ENCODE assay signal across 8 cellular contexts in the genomic region with DNA sequence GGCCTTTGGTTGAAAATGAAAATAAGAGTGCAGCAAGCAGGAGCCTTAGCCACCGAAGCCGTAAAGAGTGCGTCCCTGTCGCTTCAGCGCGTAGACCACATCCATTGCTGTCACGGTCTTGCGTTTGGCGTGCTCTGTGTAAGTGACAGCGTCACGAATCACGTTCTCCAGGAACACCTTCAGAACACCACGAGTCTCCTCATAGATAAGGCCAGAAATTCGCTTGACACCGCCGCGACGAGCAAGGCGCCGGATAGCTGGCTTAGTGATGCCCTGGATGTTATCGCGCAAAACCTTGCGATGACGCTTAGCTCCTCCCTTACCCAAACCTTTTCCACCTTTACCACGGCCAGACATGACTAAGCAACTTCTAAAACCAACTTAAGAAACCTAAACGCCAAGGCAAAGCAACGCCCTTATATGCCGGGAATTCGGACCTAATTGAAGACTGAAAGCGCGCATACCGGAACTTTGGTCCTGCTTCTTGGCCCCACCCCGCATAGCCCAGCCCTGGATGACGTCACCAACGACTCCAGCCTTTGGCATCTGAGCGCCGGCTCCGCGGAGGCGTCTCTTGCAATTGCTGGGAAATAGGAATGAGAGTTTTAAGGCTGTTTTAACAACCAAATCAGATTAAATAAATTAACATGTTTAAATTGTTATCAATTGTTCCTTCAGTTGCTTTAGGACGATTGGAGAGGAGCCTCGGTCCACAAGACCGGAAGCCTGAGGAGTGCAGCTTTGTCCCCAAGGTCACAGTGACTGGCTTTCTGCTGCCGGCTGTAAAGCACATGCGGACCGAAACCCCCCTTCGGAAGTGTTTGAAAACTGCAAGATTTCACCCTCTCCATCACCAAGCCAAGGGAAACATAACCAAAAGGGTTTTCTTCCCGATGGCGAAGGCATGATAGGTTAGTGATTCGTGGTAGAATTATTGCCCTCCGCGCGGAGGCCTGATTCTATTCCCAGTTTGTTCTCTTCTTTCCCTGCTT.
A peak's percentile ranks its signal among the peaks of the same experiment; 100 is the strongest.
DNase-seq lines count a peak whose midpoint lies in the region; ATAC-seq, FAIRE-seq and TF ChIP-seq lines count a peak whose summit lies in the region.

No MANE protein-coding gene starts in this region.

- H3K27me3 ChIP-seq in BE2C, result no peaks in the 10 kb centered on the region
- H3K27me3 ChIP-seq in layer of hippocampus (ENCODE audit: control insufficient read depth, insufficient read depth, low read length), result no peaks in the 10 kb centered on the region

- peak; percentile 98 for FAIRE-seq in GM19239 (lab: Jason Lieb, UNC)
- FAIRE-seq in colon (lab: Jason Lieb, UNC), result peak; percentile 80

- no peak for TF ChIP-seq CTCF in BE2C (IDR thresholded peaks at IDR 0.05; ENCODE audit: low read depth, low read length)

- H3K4me3 ChIP-seq in BE2C (ENCODE audit: low read depth, low read length), result peak overlapping the region; percentile 88

- DNase-seq in BE2C (peak; percentile 97), GM19239 (ENCODE audit: insufficient read length, low spot score) (no peak), NCI-H524 treated with DMSO at 0.1 percent for 48 hours (lab: John Stamatoyannopoulos, UW) (peak; percentile 77)
- peak; percentile 98 for DNase-seq in activated CD4-positive, alpha-beta T cell treated with anti-CD3 and anti-CD28 coated beads for 48 hours
- DNase-seq in stimulated activated CD4-positive, alpha-beta T cell treated with anti-CD3 and anti-CD28 coated beads, Interleukin-1b, Interleukin-23, amount 100 ng/mL, for 24 hours (ENCODE audit: low read depth in 4 of 4, low spot score in 1 of 4), result peak; percentile 94 to 98 (median 96)

- peak; percentile 66 for ATAC-seq in HG03457 (IDR thresholded peaks at IDR 0.05; ENCODE audit: unreplicated experiment)

- H3K36me3 ChIP-seq in BE2C, result no peaks in the 10 kb centered on the region

- H3K9me3 ChIP-seq in BE2C, result no peaks in the 10 kb centered on the region

- 0 out of 2 replicates have a peak, but pooled peaks cover 1% of the 10 kb centered on the region for H3K4me1 ChIP-seq in BE2C

- H3K27ac ChIP-seq in layer of hippocampus (ENCODE audit: low read depth, low read length), result peak overlapping the region; percentile 82
